ENCODE assay signal across 8 cellular contexts in the genomic region with DNA sequence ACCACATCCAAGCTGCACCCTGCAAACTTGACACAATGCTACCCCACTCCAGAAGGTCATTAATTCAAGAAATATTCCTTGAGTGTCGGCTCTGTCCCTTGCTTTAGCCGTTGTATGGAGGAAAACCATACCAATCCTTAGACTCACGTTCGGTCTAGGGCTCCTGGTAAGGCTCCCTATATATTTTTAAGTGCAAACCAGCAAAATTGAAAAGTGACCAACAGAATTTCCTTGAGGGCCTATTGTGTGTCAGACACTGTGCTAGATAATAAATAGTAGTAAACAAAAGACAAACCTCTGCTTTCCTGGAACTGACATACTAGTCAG. TPM values are rescaled to one million over a fixed set of nuclear protein-coding genes. Genes with fewer than 3 reads are reported as not detected.
DNase-seq lines count a peak whose midpoint lies in the region; ATAC-seq, FAIRE-seq and TF ChIP-seq lines count a peak whose summit lies in the region.

No MANE protein-coding gene starts in this region.

- no peaks in the 10 kb centered on the region for H3K9me1 ChIP-seq in endothelial cell of umbilical vein (replicated peaks; ENCODE audit: control insufficient read depth, extremely low read depth, insufficient read depth, low read length)

- H4K20me1 ChIP-seq in DND-41 (ENCODE audit: insufficient read depth, low read length) (0 out of 2 replicates have a peak, but pooled peaks cover 2% of the 10 kb centered on the region), PC-9 (ENCODE audit: insufficient read depth) (no peaks in the 10 kb centered on the region; the same call in 1 of the 2 replicates), endothelial cell of umbilical vein (replicated peaks; ENCODE audit: control insufficient read depth, extremely low read depth, insufficient read depth, low read length) (no peaks in the 10 kb centered on the region)

- TF ChIP-seq CTCF in DND-41 (IDR thresholded peaks at IDR 0.05; ENCODE audit: borderline replicate concordance, extremely low read depth, low read length, poor library complexity, severe bottlenecking) (no peak), PC-9 (conservative IDR thresholded peaks at IDR 0.05) (no peak), endothelial cell of umbilical vein (IDR thresholded peaks at IDR 0.05; ENCODE audit: extremely low read depth in 1 of 2, insufficient read depth in 1 of 2, low read depth in 1 of 2, low read length in 2 of 2) (no peak), ovary (IDR thresholded peaks at IDR 0.05) (no peak)

- DNase-seq in DND-41 (no peak), PC-9 (no peak), endothelial cell of umbilical vein (ENCODE audit: low read depth, low spot score) (no peak), ovary (no peak), LoVo (ENCODE audit: low spot score) (no peak), glomerular visceral epithelial cell (ENCODE audit: extremely low spot score) (no peak), SIG-M5 (lab: John Stamatoyannopoulos, UW) (no peak)

- H3K4me2 ChIP-seq in DND-41 (ENCODE audit: insufficient read depth, low read length) (peak overlapping the region; percentile 99), PC-9 (peak overlapping the region; percentile 97), endothelial cell of umbilical vein (ENCODE audit: insufficient read depth, low read length) (peak overlapping the region; percentile 61)

- WGBS in ovary, 3 donors, result 15 to 18% (median 17%) methylated on average over 4 of the region's 4 CpGs

- intact Hi-C loops in PC-9 (cut with micrococcal nuclease; ENCODE audit: unreplicated experiment) (loop anchor here (1.0 kb wide), 1 partner anchor 50 kb away; no protein-coding TSS in a partner anchor), endothelial cell of umbilical vein (cut with micrococcal nuclease) (loop anchor here (1.0 kb wide), 1 partner anchor 11 kb away; no protein-coding TSS in a partner anchor), ovary (cut with DNase I) (loop anchor here in 1 of 4 donors (10.0 kb wide), 1 partner anchor 175 kb away; no protein-coding TSS in a partner anchor)

- H3K4me3 ChIP-seq in DND-41 (ENCODE audit: low read depth in 1 of 2, low read length in 2 of 2) (peak overlapping the region; percentile 59 to 96; a peak in 3 of 4 replicates), PC-9 (peak overlapping the region; percentile 81), endothelial cell of umbilical vein (replicated peaks in 1 of 3; ENCODE audit: insufficient read depth in 1 of 3, low read depth in 1 of 3, low read length in 3 of 3) (peak overlapping the region in 2 of 3 experiments; percentile 76 to 89), ovary (peak overlapping the region; percentile 85)

- POLR2A ChIA-PET in PC-9 (lab: Charles Lee; ENCODE audit: unreplicated experiment), result no interaction called here
- POLR2A ChIA-PET in endothelial cell of umbilical vein (lab: Charles Lee), result no interaction called here

- ATAC-seq in DND-41 (ENCODE audit: insufficient read depth, low read depth), result no peak
- no peak for ATAC-seq in HG02763 (IDR thresholded peaks at IDR 0.05; ENCODE audit: unreplicated experiment)

- CTCF ChIA-PET in PC-9 (lab: Charles Lee) (no interaction called here), endothelial cell of umbilical vein (lab: Charles Lee) (no interaction called here)

- BruUV-seq in PC-9 (replicated peaks; lab: Mats Ljungman, UMichigan) (no TSS peak), endothelial cell of umbilical vein (replicated peaks; lab: Mats Ljungman, UMichigan) (no TSS peak)

- H3K9me3 ChIP-seq in DND-41 (ENCODE audit: insufficient read depth, low read length, severe bottlenecking) (no peaks in the 10 kb centered on the region), PC-9 (ENCODE audit: insufficient read depth, low read depth) (no peaks in the 10 kb centered on the region), endothelial cell of umbilical vein (replicated peaks; ENCODE audit: control insufficient read depth, insufficient read depth, low read length) (no peaks in the 10 kb centered on the region), ovary (no peaks in the 10 kb centered on the region)

- 0 out of 2 replicates have a peak, but pooled peaks cover 2% of the 10 kb centered on the region for H3F3A ChIP-seq in PC-9 (ENCODE audit: insufficient read depth, low read depth)

- peak overlapping the region; percentile 79 for H3K9ac ChIP-seq in DND-41 (ENCODE audit: low read depth, low read length)
- no peak overlapping the region for H3K9ac ChIP-seq in endothelial cell of umbilical vein (replicated peaks; ENCODE audit: extremely low read depth, insufficient read depth, low read length)

- dilution Hi-C loops in endothelial cell of umbilical vein (cut with MboI; ENCODE audit: extremely low pct_ligation_motif_present, low sequenced_read_pairs), result no loop called here

- no peak for FAIRE-seq in endothelial cell of umbilical vein (lab: Jason Lieb, UNC)

- H3K79me2 ChIP-seq in DND-41 (ENCODE audit: insufficient read depth, low read length) (peaks cover 10% of the 10 kb centered on the region), PC-9 (ENCODE audit: low read depth) (peaks cover 30% of the 10 kb centered on the region), endothelial cell of umbilical vein (ENCODE audit: control insufficient read depth, insufficient read depth, low read length) (peaks cover 3% of the 10 kb centered on the region)

- H3K27ac ChIP-seq in DND-41 (ENCODE audit: low read length), result peak overlapping the region; percentile 78
- H3K27ac ChIP-seq in PC-9, result no peak overlapping the region
- H3K27ac ChIP-seq in endothelial cell of umbilical vein (ENCODE audit: insufficient read depth, low read depth, low read length), result no peak overlapping the region
- H3K27ac ChIP-seq in ovary, result peak overlapping the region; percentile 42 to 58

- H2AFZ ChIP-seq in DND-41 (ENCODE audit: low read depth, low read length) (peak overlapping the region; percentile 92), PC-9 (peak overlapping the region; percentile 97), endothelial cell of umbilical vein (ENCODE audit: low read depth, low read length) (peak overlapping the region; percentile 98)

- TF ChIP-seq EP300 in ovary (IDR thresholded peaks at IDR 0.05), result no peak

- H3K9me2 ChIP-seq in PC-9 (ENCODE audit: insufficient read depth), result no peaks in the 10 kb centered on the region

- H3K4me1 ChIP-seq in DND-41 (ENCODE audit: insufficient read depth, low read length) (peaks cover 24% of the 10 kb centered on the region), PC-9 (replicated peaks; ENCODE audit: insufficient read depth) (peaks cover 24% of the 10 kb centered on the region), endothelial cell of umbilical vein (ENCODE audit: control insufficient read depth, extremely low read depth, insufficient read depth, low read length) (peaks cover 13% of the 10 kb centered on the region), ovary (ENCODE audit: insufficient read depth) (peaks cover 9% of the 10 kb centered on the region)

- TF ChIP-seq POLR2A in endothelial cell of umbilical vein (IDR thresholded peaks at IDR 0.05; ENCODE audit: low read depth, low read length) (no peak), ovary (IDR thresholded peaks at IDR 0.05) (no peak)

- H3K36me3 ChIP-seq in DND-41 (ENCODE audit: insufficient read depth, low read length), result no peaks in the 10 kb centered on the region
- no peaks in the 10 kb centered on the region for H3K36me3 ChIP-seq in PC-9 (ENCODE audit: low read depth)
- H3K36me3 ChIP-seq in endothelial cell of umbilical vein (ENCODE audit: control insufficient read depth in 2 of 2, extremely low read depth in 1 of 2, insufficient read depth in 2 of 2, low read length in 2 of 2), result no peaks in the 10 kb centered on the region
- no peaks in the 10 kb centered on the region for H3K36me3 ChIP-seq in ovary

- H3K27me3 ChIP-seq in DND-41 (ENCODE audit: insufficient read depth, low read length, poor library complexity) (no peaks in the 10 kb centered on the region), PC-9 (ENCODE audit: insufficient read depth, low read depth) (no peaks in the 10 kb centered on the region), endothelial cell of umbilical vein (ENCODE audit: control insufficient read depth in 2 of 2, insufficient read depth in 2 of 2, low read length in 2 of 2) (no peaks in the 10 kb centered on the region), ovary (no peaks in the 10 kb centered on the region)

TF ChIP-seq in endothelial cell of umbilical vein, 7 proteins besides CTCF, POLR2A, EP300 and RAD21 (continues in another document):
- TF ChIP-seq, protein P1, sequence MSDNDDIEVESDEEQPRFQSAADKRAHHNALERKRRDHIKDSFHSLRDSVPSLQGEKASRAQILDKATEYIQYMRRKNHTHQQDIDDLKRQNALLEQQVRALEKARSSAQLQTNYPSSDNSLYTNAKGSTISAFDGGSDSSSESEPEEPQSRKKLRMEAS (IDR thresholded peaks at IDR 0.05; ENCODE audit: insufficient read depth, insufficient read length), result no peak
- TF ChIP-seq POLR2AphosphoS5 (IDR thresholded peaks at IDR 0.05; ENCODE audit: insufficient read depth, low read depth, low read length), result no peak
- TF ChIP-seq EZH2 (IDR thresholded peaks at IDR 0.05; ENCODE audit: borderline replicate concordance, low read depth, low read length, severe bottlenecking), result no peak
- TF ChIP-seq FOS (IDR thresholded peaks at IDR 0.05; ENCODE audit: borderline replicate concordance, insufficient read depth, low read length), result no peak
- no peak for TF ChIP-seq GATA2 (IDR thresholded peaks at IDR 0.05; ENCODE audit: insufficient read depth, insufficient read length, low read depth, low read length)

RNA-seq across cellular contexts. Expression of gene BBS2, which starts 0.4 kb away (rescaled TPM):
- total RNA-seq in PC-9 (2021) (56.3 and 77.8 TPM in 2 replicates), endothelial cell of umbilical vein (33.3 and 44.8 TPM in 2 replicates), ovary (10 to 100 TPM; 50.4 to 86.2 (median 67.1) TPM)
- polyA plus RNA-seq in endothelial cell of umbilical vein (36.7 and 37.6 TPM in 2 replicates), ovary (10 to 100 TPM; 47.9 to 81.0 TPM)
- polyA plus RNA-seq in endothelial cell of umbilical vein (2011; cell fraction: cytosol; rRNA removed), result 29.1 and 30.1 TPM in 2 replicates
- 176 and 180 TPM in 2 replicates for polyA plus RNA-seq in endothelial cell of umbilical vein (2011; cell fraction: nucleus; rRNA removed)
- polyA plus RNA-seq in endothelial cell of umbilical vein (2012), result 53.0 and 53.8 TPM in 2 replicates
- 48.6 and 57.4 TPM in 2 replicates for polyA minus RNA-seq in endothelial cell of umbilical vein
- polyA minus RNA-seq in endothelial cell of umbilical vein (2011; cell fraction: cytosol; rRNA and poly(A)+ RNA removed), result 31.4 TPM
- polyA minus RNA-seq in endothelial cell of umbilical vein (2011; cell fraction: nucleus; rRNA and poly(A)+ RNA removed), result 43.3 and 62.8 TPM in 2 replicates

RNA-seq across cellular contexts. Expression of gene MT4, which starts 44.7 kb away (rescaled TPM):
- not detected in 2 replicates for total RNA-seq in PC-9 (2021)
- not detected in 2 replicates for total RNA-seq in endothelial cell of umbilical vein
- polyA plus RNA-seq in endothelial cell of umbilical vein, result not detected in 2 replicates
- not detected in 2 replicates for polyA plus RNA-seq in endothelial cell of umbilical vein (2011; cell fraction: cytosol; rRNA removed)
- not detected in 2 replicates for polyA plus RNA-seq in endothelial cell of umbilical vein (2011; cell fraction: nucleus; rRNA removed)
- not detected in 2 replicates for polyA plus RNA-seq in endothelial cell of umbilical vein (2012)
- not detected in 2 replicates for polyA minus RNA-seq in endothelial cell of umbilical vein
- polyA minus RNA-seq in endothelial cell of umbilical vein (2011; cell fraction: cytosol; rRNA and poly(A)+ RNA removed), result not detected
- polyA minus RNA-seq in endothelial cell of umbilical vein (2011; cell fraction: nucleus; rRNA and poly(A)+ RNA removed), result not detected in 2 replicates
- total RNA-seq in ovary, result not detected
- not detected for polyA plus RNA-seq in ovary

Comparison
In these comparisons a context has a peak if more than half of its experiments do, and no peak if none do; other contexts are left out.
1. H3K27ac ChIP-seq: peak in DND-41 (single experiment) and ovary (2 of 2); none in PC-9 (single experiment) and endothelial cell of umbilical vein (single experiment).
2. Peak in every context shown above with its lines, with median percentiles within 50 percentile points of each other: H2AFZ ChIP-seq, H3K4me2 ChIP-seq and H3K4me3 ChIP-seq.